16 cellular contexts compared by ENCODE assay signal in the genomic region with DNA sequence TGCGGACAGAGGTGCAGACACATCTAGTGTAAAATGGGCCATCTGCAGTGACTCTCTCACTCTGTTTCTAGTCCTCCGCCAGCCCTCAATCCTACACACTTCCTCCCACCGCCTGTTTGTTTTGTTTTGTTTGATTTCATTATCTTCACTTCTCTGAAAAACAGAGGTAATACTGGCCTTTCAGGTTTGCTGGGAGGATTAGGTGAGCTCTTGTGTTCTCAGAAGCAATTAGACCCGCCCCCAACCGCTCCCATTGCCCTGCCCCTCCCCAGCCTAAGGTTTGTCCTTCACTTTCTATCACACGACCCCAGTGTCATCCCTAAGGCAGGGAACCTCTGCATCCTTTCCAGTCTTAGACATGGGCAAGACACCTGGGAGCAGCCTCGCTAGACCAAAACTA. TPM values are rescaled to one million over a fixed set of nuclear protein-coding genes. Genes with fewer than 3 reads are reported as not detected.
A peak's percentile ranks its signal among the peaks of the same experiment; 100 is the strongest.
DNase-seq lines count a peak whose midpoint lies in the region; ATAC-seq, FAIRE-seq and TF ChIP-seq lines count a peak whose summit lies in the region.
"Had no signal": no experiment of that assay in that cellular context is flagged by ENCODE, and none has a peak within 500 bp of the region (broad histone marks: within the 10 kb centered on the region; RNA-seq: fewer than 3 reads in every experiment).

No MANE protein-coding gene starts in this region.

- H3K79me1 ChIP-seq in neuronal stem cell (ENCODE audit: low read depth, low read length): no peaks in the 10 kb centered on the region

- H3K4me3 ChIP-seq in LNCaP clone FGC (ENCODE audit: low read depth, low read length) (peak overlapping the region; percentile 45), bronchial epithelial cell (ENCODE audit: low read depth, low read length) (no peak overlapping the region), neuronal stem cell (ENCODE audit: low read length in 2 of 2) (no peak overlapping the region)

- no peak overlapping the region for H3K4ac ChIP-seq in neuronal stem cell (ENCODE audit: low read length)

- peak overlapping the region; percentile 33 for H3K9ac ChIP-seq in neuronal stem cell (ENCODE audit: low read depth, low read length, poor library complexity)

- H4K8ac ChIP-seq in neuronal stem cell (ENCODE audit: low read depth, low read length): no peak overlapping the region

- H3K27ac ChIP-seq in neuronal stem cell (replicated peaks; ENCODE audit: low read length): no peak overlapping the region

- no peak overlapping the region for H2BK15ac ChIP-seq in neuronal stem cell (ENCODE audit: low read length)

- H3K9me3 ChIP-seq in neuronal stem cell (replicated peaks in 1 of 2; ENCODE audit: control insufficient read depth in 2 of 2, insufficient read depth in 1 of 2, low read depth in 1 of 2, low read length in 2 of 2): peaks cover 2% of the 10 kb centered on the region in 2 donors

- FAIRE-seq in bronchial epithelial cell (lab: Jason Lieb, UNC): no peak

- no peak overlapping the region for H3K4me2 ChIP-seq in neuronal stem cell (ENCODE audit: insufficient read depth, low read length, poor library complexity, severe bottlenecking)

- H3K36me3 ChIP-seq in bronchial epithelial cell (ENCODE audit: control insufficient read depth, insufficient read depth, low read length) (no peaks in the 10 kb centered on the region), neuronal stem cell (replicated peaks in 1 of 2; ENCODE audit: control insufficient read depth in 2 of 2, insufficient read depth in 2 of 2, low read length in 2 of 2) (no peaks in the 10 kb centered on the region)

- H3K27me3 ChIP-seq in bronchial epithelial cell (ENCODE audit: control insufficient read depth, insufficient read depth, low read length) (no peaks in the 10 kb centered on the region), neuronal stem cell (ENCODE audit: control insufficient read depth in 3 of 3, insufficient read depth in 3 of 3, low read depth in 1 of 3, low read length in 3 of 3) (peaks cover 0 to 9% (median 0%) of the 10 kb centered on the region in 3 experiments)

- DNase-seq in COR-L47 (lab: John Stamatoyannopoulos, UW) (peak; percentile 17), LNCaP clone FGC (ENCODE audit: low read depth) (peak; percentile 98), bronchial epithelial cell (ENCODE audit: low read depth) (peak; percentile 84), neuronal stem cell (ENCODE audit: low spot score) (no peak), medulla oblongata (ENCODE audit: extremely low spot score) (no peak), NK-92 (lab: John Stamatoyannopoulos, UW; ENCODE audit: unreplicated experiment) (no peak), NCI-H187 treated with DMSO at 0.1 percent for 48 hours (lab: John Stamatoyannopoulos, UW) (no peak)
- DNase-seq: activated T-cell treated with anti-CD3 and anti-CD28 coated beads, Interleukin-2, amount 50 U/mL, for 4 hours; anterior cingulate cortex; effector CD4-positive, alpha-beta T cell; left ventricle myocardium superior; MM.1S; NK-92 treated with Interleukin-12 subunit alpha and Interleukin-12 subunit beta, amount 100 ng/mL, for 24 hours had no signal

- no peak overlapping the region for H2BK120ac ChIP-seq in neuronal stem cell (ENCODE audit: low read depth, low read length)

- peaks cover 0 to 10% of the 10 kb centered on the region in 2 donors for H3K4me1 ChIP-seq in neuronal stem cell (ENCODE audit: control insufficient read depth in 2 of 2, insufficient read depth in 1 of 2, low read depth in 1 of 2, low read length in 2 of 2)

- no peak overlapping the region for H2AFZ ChIP-seq in neuronal stem cell (ENCODE audit: low read length)

- no peak overlapping the region for H3K23ac ChIP-seq in neuronal stem cell (ENCODE audit: low read depth, low read length, poor library complexity)

- no peak overlapping the region for H4K91ac ChIP-seq in neuronal stem cell (ENCODE audit: low read depth, low read length, poor library complexity)

- H2AK5ac ChIP-seq in neuronal stem cell (ENCODE audit: low read depth, low read length): no peak overlapping the region

- H2BK5ac ChIP-seq in neuronal stem cell (ENCODE audit: low read length): no peak overlapping the region

- no peak overlapping the region for H2BK12ac ChIP-seq in neuronal stem cell (ENCODE audit: low read length)

- ATAC-seq in HG02840 (IDR thresholded peaks at IDR 0.05; ENCODE audit: low FRiP score, unreplicated experiment): no peak
- ATAC-seq: activated CD4-positive, CD25-positive, alpha-beta regulatory T cell treated with anti-CD3 and anti-CD28 coated beads, Interleukin-2, amount 50 U/mL, for 24 hours; activated T-cell treated with anti-CD3 and anti-CD28 coated beads, Interleukin-2, amount 50 U/mL, for 4 hours had no signal

- WGBS in neuronal stem cell (ENCODE audit: extremely low coverage in 2 of 2, insufficient read length in 2 of 2, insufficient replicate concordance in 1 of 2), 2 donors: no CpG with 5 or more reads among the region's 7 CpGs

- no peak overlapping the region for H3K14ac ChIP-seq in neuronal stem cell (ENCODE audit: low read length)

- H3K18ac ChIP-seq in neuronal stem cell (ENCODE audit: low read length): no peak overlapping the region

- TF ChIP-seq CTCF in LNCaP clone FGC (IDR thresholded peaks at IDR 0.05; ENCODE audit: control insufficient read depth, extremely low read depth, insufficient read depth) (no peak), bronchial epithelial cell (IDR thresholded peaks at IDR 0.05; ENCODE audit: insufficient read depth, low read length, severe bottlenecking) (no peak)

RNA-seq across cellular contexts. Expression of gene TACSTD2, which starts 43.2 kb away (rescaled TPM):
- 124 and 246 TPM in 2 replicates for total RNA-seq in bronchial epithelial cell
- polyA plus RNA-seq in neuronal stem cell (2013, experiment 1 of 2): not detected
- 0.04 TPM for polyA plus RNA-seq in neuronal stem cell (2013, experiment 2 of 2)
- total RNA-seq: osteocyte had no signal

Comparison
In these comparisons a context has a peak if more than half of its experiments do, and no peak if none do; other contexts are left out.
1. DNase-seq: peak in COR-L47 (single experiment), LNCaP clone FGC (single experiment) and bronchial epithelial cell (single experiment); none in neuronal stem cell (single experiment), medulla oblongata (single experiment), NK-92 (single experiment) and NCI-H187 treated with DMSO at 0.1 percent for 48 hours (single experiment).